18 cellular contexts compared by ENCODE assay signal in genomic region chr20:61299613-61300012, GRCh38. TPM values are rescaled to one million over a fixed set of nuclear protein-coding genes. Genes with fewer than 3 reads are reported as not detected.
"Had no signal": no experiment of that assay in that cellular context is flagged by ENCODE, and none has a peak within 500 bp of the region (broad histone marks: within the 10 kb centered on the region; RNA-seq: fewer than 3 reads in every experiment).

No MANE protein-coding gene starts in this region.

- H3K4me1 Mint-ChIP-seq: activated CD4-positive, alpha-beta T cell treated with anti-CD3 and anti-CD28 coated beads, Interleukin-2, amount 10 ng/mL, durations not matched to agents 7 days and 5 days; natural killer cell had no signal

- ATAC-seq: activated T-cell treated with anti-CD3 and anti-CD28 coated beads, Interleukin-2, amount 50 U/mL, for 4 hours; body of pancreas; effector memory CD8-positive, alpha-beta T cell; left cardiac atrium; lower lobe of right lung; natural killer cell; stimulated activated naive CD8-positive, alpha-beta T cell treated with anti-CD3 and anti-CD28 coated beads, Interleukin-15, Interleukin-2, amounts not matched to agents 100 U/mL and 50 U/mL, for 24 hours had no signal

- H3K4me3 ChIP-seq: body of pancreas, esophagus squamous epithelium, lower lobe of right lung, skin epidermis, tibial artery had no signal

- H3K9me3 ChIP-seq: body of pancreas, esophagus squamous epithelium, lower lobe of right lung, tibial artery had no signal

- H3K9me3 Mint-ChIP-seq: activated naive CD4-positive, alpha-beta T cell treated with anti-CD3 and anti-CD28 coated beads for 36 hours; activated T-cell treated with anti-CD3 and anti-CD28 coated beads, Interleukin-2, amount 50 U/mL, for 4 hours had no signal

- H3K4me3 Mint-ChIP-seq: activated CD4-positive, alpha-beta T cell treated with anti-CD3 and anti-CD28 coated beads, Interleukin-2, amount 10 ng/mL, durations not matched to agents 7 days and 5 days; activated naive CD4-positive, alpha-beta T cell treated with anti-CD3 and anti-CD28 coated beads for 36 hours; activated T-cell treated with anti-CD3 and anti-CD28 coated beads, Interleukin-2, amount 50 U/mL, for 4 hours; effector memory CD8-positive, alpha-beta T cell; natural killer cell had no signal

- H3K27ac Mint-ChIP-seq: activated CD4-positive, alpha-beta T cell treated with anti-CD3 and anti-CD28 coated beads, Interleukin-2, amount 10 ng/mL, durations not matched to agents 7 days and 5 days; activated naive CD4-positive, alpha-beta T cell treated with anti-CD3 and anti-CD28 coated beads for 36 hours; effector memory CD8-positive, alpha-beta T cell; natural killer cell had no signal

- H3K27ac ChIP-seq: body of pancreas, esophagus squamous epithelium, lower lobe of right lung, skin epidermis, tibial artery had no signal

- H3K36me3 Mint-ChIP-seq: natural killer cell had no signal

- DNase-seq: activated CD4-positive, alpha-beta T cell treated with anti-CD3 and anti-CD28 coated beads, Interleukin-2, amount 10 ng/mL, durations not matched to agents 7 days and 5 days; activated CD8-positive, alpha-beta memory T cell treated with anti-CD3 and anti-CD28 coated beads, Interleukin-2, amount 50 U/mL, for 4 hours; activated naive CD4-positive, alpha-beta T cell treated with anti-CD3 and anti-CD28 coated beads for 36 hours; activated T-cell treated with anti-CD3 and anti-CD28 coated beads, Interleukin-2, amount 50 U/mL, for 4 hours; body of pancreas; caudate nucleus; effector memory CD8-positive, alpha-beta T cell; esophagus squamous epithelium; hippocampal formation; left cardiac atrium; lower lobe of right lung; natural killer cell; occipital lobe; stimulated activated naive CD8-positive, alpha-beta T cell treated with anti-CD3 and anti-CD28 coated beads, Interleukin-15, Interleukin-2, amounts not matched to agents 100 U/mL and 50 U/mL, for 24 hours; substantia nigra; tibial artery had no signal

- H3K36me3 ChIP-seq: esophagus squamous epithelium, lower lobe of right lung, tibial artery had no signal

- H3K4me1 ChIP-seq: body of pancreas, esophagus squamous epithelium, lower lobe of right lung, tibial artery had no signal

- H3K27me3 ChIP-seq: body of pancreas, esophagus squamous epithelium had no signal

- H3K27me3 Mint-ChIP-seq: activated CD4-positive, alpha-beta T cell treated with anti-CD3 and anti-CD28 coated beads, Interleukin-2, amount 10 ng/mL, durations not matched to agents 7 days and 5 days; effector memory CD8-positive, alpha-beta T cell had no signal

RNA-seq across cellular contexts. Expression of gene CDH4, which starts 47.6 kb away (rescaled TPM):
- total RNA-seq: activated CD4-positive, alpha-beta T cell treated with anti-CD3 and anti-CD28 coated beads, Interleukin-2, amount 10 ng/mL, durations not matched to agents 7 days and 5 days; mesenteric fat pad had no signal
